ENCODE assay signal across 16 cellular contexts in the genomic region with DNA sequence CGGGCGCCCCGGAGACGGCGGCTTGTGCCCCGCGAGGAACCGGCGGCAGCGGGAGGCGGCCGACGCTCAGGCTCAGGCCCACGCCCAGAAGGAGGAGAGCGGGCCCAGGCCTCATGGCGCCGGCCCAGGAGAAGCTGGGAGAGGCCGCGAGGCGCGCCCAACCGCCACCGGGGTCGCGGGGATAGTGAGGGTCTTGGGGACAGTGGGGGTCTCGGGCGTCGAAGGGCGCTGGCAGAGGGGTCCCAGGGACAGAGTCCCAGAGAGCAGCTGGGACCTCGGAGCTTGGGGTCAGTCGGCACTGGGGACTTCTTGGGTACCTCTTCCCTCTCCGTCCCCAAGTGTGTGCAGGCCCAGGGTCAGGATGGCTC. TPM values are rescaled to one million over a fixed set of nuclear protein-coding genes. Genes with fewer than 3 reads are reported as not detected.
DNase-seq lines count a peak whose midpoint lies in the region; ATAC-seq, FAIRE-seq and TF ChIP-seq lines count a peak whose summit lies in the region.
"Had no signal": no experiment of that assay in that cellular context is flagged by ENCODE, and none has a peak within 500 bp of the region (broad histone marks: within the 10 kb centered on the region; RNA-seq: fewer than 3 reads in every experiment).

A gene with protein sequence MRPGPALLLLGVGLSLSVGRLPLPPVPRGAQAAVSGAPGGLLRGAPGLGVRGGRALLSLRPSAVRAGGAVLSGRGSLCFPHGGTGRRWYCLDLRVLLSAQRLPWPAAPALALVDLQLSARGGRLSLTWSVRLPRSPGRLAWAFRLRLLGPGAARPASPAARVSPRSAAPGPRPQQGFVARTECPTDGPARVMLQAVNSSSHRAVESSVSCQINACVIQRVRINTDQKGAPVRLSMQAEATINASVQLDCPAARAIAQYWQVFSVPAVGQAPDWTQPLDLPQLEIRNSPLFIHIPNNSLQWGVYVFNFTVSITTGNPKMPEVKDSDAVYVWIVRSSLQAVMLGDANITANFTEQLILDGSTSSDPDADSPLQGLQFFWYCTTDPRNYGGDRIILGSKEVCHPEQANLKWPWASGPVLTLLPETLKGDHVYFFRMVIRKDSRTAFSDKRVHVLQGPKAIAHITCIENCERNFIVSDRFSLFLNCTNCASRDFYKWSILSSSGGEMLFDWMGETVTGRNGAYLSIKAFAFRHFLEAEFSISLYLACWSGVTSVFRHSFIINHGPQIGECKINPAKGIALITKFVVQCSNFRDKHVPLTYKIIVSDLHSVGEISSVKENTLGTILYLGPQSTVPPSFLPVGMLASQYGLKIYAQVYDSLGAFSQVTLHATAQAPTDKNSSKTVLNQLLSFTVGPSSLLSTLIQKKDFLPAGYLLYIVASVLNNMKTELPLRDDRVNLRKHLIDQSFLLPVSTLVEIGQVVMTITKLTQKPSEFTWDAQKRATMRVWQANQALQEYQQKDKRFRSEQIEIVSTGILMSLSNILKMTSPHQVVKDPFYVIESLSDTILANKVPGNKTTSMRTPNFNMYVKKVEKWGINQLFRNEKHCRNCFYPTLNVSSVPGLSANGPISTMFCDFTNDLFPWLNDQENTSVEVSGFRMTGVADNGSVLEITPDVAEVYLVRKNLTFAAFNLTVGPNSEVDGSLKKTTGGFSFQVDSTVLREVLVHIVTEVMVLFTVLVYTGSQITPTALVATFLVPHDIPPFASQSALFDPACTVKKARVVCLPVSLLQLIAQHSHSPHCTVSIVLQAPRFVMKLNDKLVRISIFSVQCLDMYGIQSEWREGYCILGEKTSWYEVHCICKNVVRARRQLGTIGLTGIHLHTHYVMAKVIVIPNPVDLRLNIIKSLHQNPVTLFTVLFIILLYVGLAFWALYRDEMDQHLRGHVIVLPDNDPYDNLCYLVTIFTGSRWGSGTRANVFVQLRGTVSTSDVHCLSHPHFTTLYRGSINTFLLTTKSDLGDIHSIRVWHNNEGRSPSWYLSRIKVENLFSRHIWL (N-terminal part only) (minus strand): TSS at position 136 of the 368 bp plus-strand sequence. CDS start 21 bp downstream, at position 115.

- no peak within 1 kb of the TSS for H3K4me2 ChIP-seq in endothelial cell of umbilical vein (ENCODE audit: insufficient read depth, low read length)
- H3K4me2 ChIP-seq: PC-9 had no signal

- no peaks in the 10 kb centered on the region for H3K9me3 Mint-ChIP-seq in activated T-cell treated with anti-CD3 and anti-CD28 coated beads, Interleukin-2, amount 50 U/mL, for 4 hours
- no peaks in the 10 kb centered on the region for H3K9me3 Mint-ChIP-seq in natural killer cell

- H3K9me1 ChIP-seq in endothelial cell of umbilical vein (replicated peaks; ENCODE audit: control insufficient read depth, extremely low read depth, insufficient read depth, low read length), result no peaks in the 10 kb centered on the region

- H3K27ac ChIP-seq in endothelial cell of umbilical vein (ENCODE audit: insufficient read depth, low read depth, low read length) (no peak within 1 kb of the TSS), thoracic aorta (no peak within 1 kb of the TSS)
- H3K27ac ChIP-seq: PC-9 had no signal

- peaks cover under 1% of the 10 kb centered on the region for H3K79me2 ChIP-seq in endothelial cell of umbilical vein (ENCODE audit: control insufficient read depth, insufficient read depth, low read length)

- H4K20me1 ChIP-seq in endothelial cell of umbilical vein (replicated peaks; ENCODE audit: control insufficient read depth, extremely low read depth, insufficient read depth, low read length), result no peaks in the 10 kb centered on the region

- FAIRE-seq in endothelial cell of umbilical vein (lab: Jason Lieb, UNC), result no peak
- FAIRE-seq: A204.1 had no signal

- peak within 1 kb of the TSS; percentile 75 for H2AFZ ChIP-seq in endothelial cell of umbilical vein (ENCODE audit: low read depth, low read length)
- H2AFZ ChIP-seq: PC-9 had no signal

- H3K27me3 Mint-ChIP-seq in activated T-cell treated with anti-CD3 and anti-CD28 coated beads, Interleukin-2, amount 50 U/mL, for 4 hours (ENCODE audit: low read depth), result peaks cover 58% of the 10 kb centered on the region
- peaks cover 0 to 25% of the 10 kb centered on the region in 2 donors for H3K27me3 Mint-ChIP-seq in natural killer cell (ENCODE audit: low read depth in 2 of 2)

- H3K36me3 ChIP-seq in endothelial cell of umbilical vein (ENCODE audit: control insufficient read depth in 2 of 2, extremely low read depth in 1 of 2, insufficient read depth in 2 of 2, low read length in 2 of 2) (no peaks in the 10 kb centered on the region), thoracic aorta (no peaks in the 10 kb centered on the region)

- POLR2A ChIA-PET in endothelial cell of umbilical vein (lab: Charles Lee), result no interaction called here

- TF ChIP-seq POLR2A in endothelial cell of umbilical vein (IDR thresholded peaks at IDR 0.05; ENCODE audit: low read depth, low read length), result no peak

- H3K36me3 Mint-ChIP-seq in activated T-cell treated with anti-CD3 and anti-CD28 coated beads, Interleukin-2, amount 50 U/mL, for 4 hours (ENCODE audit: insufficient read depth), result no peaks in the 10 kb centered on the region
- H3K36me3 Mint-ChIP-seq in natural killer cell, result no peaks in the 10 kb centered on the region

- TF ChIP-seq CTCF in endothelial cell of umbilical vein (IDR thresholded peaks at IDR 0.05; ENCODE audit: extremely low read depth in 1 of 2, insufficient read depth in 1 of 2, low read depth in 1 of 2, low read length in 2 of 2), result no peak
- TF ChIP-seq CTCF in natural killer cell (IDR thresholded peaks at IDR 0.05), result no peak
- TF ChIP-seq CTCF in thoracic aorta (IDR thresholded peaks at IDR 0.05), result no peak

- H3K9me3 ChIP-seq in endothelial cell of umbilical vein (replicated peaks; ENCODE audit: control insufficient read depth, insufficient read depth, low read length) (no peaks in the 10 kb centered on the region), thoracic aorta (no peaks in the 10 kb centered on the region)

- no peak for ATAC-seq in activated T-cell treated with anti-CD3 and anti-CD28 coated beads, Interleukin-2, amount 50 U/mL, for 4 hours
- ATAC-seq in natural killer cell (no peak), thoracic aorta (ENCODE audit: insufficient number of reproducible peaks, low FRiP score, low read depth) (no peak), HG03571 (IDR thresholded peaks at IDR 0.05; ENCODE audit: unreplicated experiment) (no peak), HG02571 (IDR thresholded peaks at IDR 0.05; ENCODE audit: unreplicated experiment) (no peak)

- H3K4me1 ChIP-seq in endothelial cell of umbilical vein (ENCODE audit: control insufficient read depth, extremely low read depth, insufficient read depth, low read length), result peaks cover 5% of the 10 kb centered on the region
- H3K4me1 ChIP-seq in thoracic aorta (ENCODE audit: control insufficient read depth in 1 of 2, low read depth in 2 of 2), result peaks cover 3 to 10% of the 10 kb centered on the region in 2 donors

- intact Hi-C loops in endothelial cell of umbilical vein (cut with micrococcal nuclease), result no loop called here
- intact Hi-C loops in natural killer cell (cut with micrococcal nuclease), result no loop called here

- H3K4me3 ChIP-seq in endothelial cell of umbilical vein (replicated peaks in 1 of 3; ENCODE audit: insufficient read depth in 1 of 3, low read depth in 1 of 3, low read length in 3 of 3), result no peak within 1 kb of the TSS
- peak within 1 kb of the TSS; percentile 66 for H3K4me3 ChIP-seq in thoracic aorta
- H3K4me3 ChIP-seq: PC-9 had no signal

- CTCF ChIA-PET in endothelial cell of umbilical vein (lab: Charles Lee), result interaction anchor here (0.6 to 3.6 kb wide), 6 partner anchors 9 to 140 kb away, joined by 3 to 11 read pairs (median 3); a partner anchor contains a TSS

- peaks cover 12% of the 10 kb centered on the region for H3K4me1 Mint-ChIP-seq in activated T-cell treated with anti-CD3 and anti-CD28 coated beads, Interleukin-2, amount 50 U/mL, for 4 hours (ENCODE audit: low read depth)
- H3K4me1 Mint-ChIP-seq in natural killer cell, result peaks cover 44 to 52% of the 10 kb centered on the region in 2 donors

- H3K27me3 ChIP-seq in endothelial cell of umbilical vein (ENCODE audit: control insufficient read depth in 2 of 2, insufficient read depth in 2 of 2, low read length in 2 of 2) (peaks cover 31 to 34% of the 10 kb centered on the region in 2 experiments), thoracic aorta (replicated peaks; ENCODE audit: insufficient read depth) (no peaks in the 10 kb centered on the region)

- no peak for DNase-seq in activated T-cell treated with anti-CD3 and anti-CD28 coated beads, Interleukin-2, amount 50 U/mL, for 4 hours
- DNase-seq in activated T-cell treated with anti-CD3 and anti-CD28 coated beads for 4 hours, result no peak
- no peak for DNase-seq in endothelial cell of umbilical vein (ENCODE audit: low read depth, low spot score)
- DNase-seq in natural killer cell, result no peak
- DNase-seq in thoracic aorta (ENCODE audit: low spot score), result no peak
- DNase-seq in NCI-H2171 treated with DMSO at 0.1 percent for 48 hours (lab: John Stamatoyannopoulos, UW), result no peak
- DNase-seq: activated effector memory CD4-positive, alpha-beta T cell treated with Interleukin-2 at 50 U/mL for 16 hours; cortex of kidney; KG1; NCI-H2081; PC-9; stimulated activated CD4-positive, alpha-beta T cell treated with anti-CD3 and anti-CD28 coated beads, Interleukin-4, amount 100 ng/mL, for 24 hours had no signal

- peak within 1 kb of the TSS; percentile 78 to 81 for H3K27ac Mint-ChIP-seq in natural killer cell

- dilution Hi-C loops in endothelial cell of umbilical vein (cut with MboI; ENCODE audit: extremely low pct_ligation_motif_present, low sequenced_read_pairs), result no loop called here

- H3K9ac ChIP-seq in endothelial cell of umbilical vein (replicated peaks; ENCODE audit: extremely low read depth, insufficient read depth, low read length), result no peak within 1 kb of the TSS

- BruUV-seq in endothelial cell of umbilical vein (replicated peaks; lab: Mats Ljungman, UMichigan), result no TSS peak

- H3K4me3 Mint-ChIP-seq in activated T-cell treated with anti-CD3 and anti-CD28 coated beads, Interleukin-2, amount 50 U/mL, for 4 hours, result peak within 1 kb of the TSS; percentile 39
- peak within 1 kb of the TSS; percentile 89 for H3K4me3 Mint-ChIP-seq in natural killer cell

TF ChIP-seq in endothelial cell of umbilical vein, 7 proteins besides CTCF, POLR2A, EP300 and RAD21 (continues in another document):
- TF ChIP-seq JUN (IDR thresholded peaks at IDR 0.05; ENCODE audit: borderline replicate concordance, insufficient read depth, insufficient read length, low read depth), result no peak

RNA-seq across cellular contexts. Expression of the gene that starts here (rescaled TPM):
- not detected for total RNA-seq in activated T-cell treated with anti-CD3 and anti-CD28 coated beads, Interleukin-2, amount 50 U/mL, for 4 hours
- total RNA-seq in endothelial cell of umbilical vein, result not detected in 2 replicates
- not detected in 2 replicates for polyA plus RNA-seq in endothelial cell of umbilical vein
- polyA plus RNA-seq in endothelial cell of umbilical vein (2011; cell fraction: cytosol; rRNA removed), result not detected in 2 replicates
- polyA plus RNA-seq in endothelial cell of umbilical vein (2011; cell fraction: nucleus; rRNA removed), result not detected in 2 replicates
- polyA plus RNA-seq in endothelial cell of umbilical vein (2012), result 0.03 TPM in 2 replicates
- not detected in 2 replicates for polyA minus RNA-seq in endothelial cell of umbilical vein
- not detected for polyA minus RNA-seq in endothelial cell of umbilical vein (2011; cell fraction: cytosol; rRNA and poly(A)+ RNA removed)
- not detected in 2 replicates for polyA minus RNA-seq in endothelial cell of umbilical vein (2011; cell fraction: nucleus; rRNA and poly(A)+ RNA removed)
- total RNA-seq in natural killer cell, result under 1 TPM; 0.07 to 0.25 (median 0.20) TPM
- under 1 TPM in 1 of 2 donors, not detected in 1; under 0.01 TPM for total RNA-seq in thoracic aorta
- total RNA-seq: PC-9 had no signal
- polyA plus RNA-seq: neural cell had no signal
